Comparison of ENCODE assay signal across 1 cellular context in genomic region chr2:20661028-20661980, GRCh38.
A peak's percentile ranks its signal among the peaks of the same experiment; 100 is the strongest.
TF ChIP-seq lines count a peak whose summit lies in the region.

No MANE protein-coding gene starts in this region.

TF ChIP-seq in K562, 482 proteins besides CTCF, POLR2A, EP300 and RAD21 (continued from another document):
- TF ChIP-seq, protein P1, sequence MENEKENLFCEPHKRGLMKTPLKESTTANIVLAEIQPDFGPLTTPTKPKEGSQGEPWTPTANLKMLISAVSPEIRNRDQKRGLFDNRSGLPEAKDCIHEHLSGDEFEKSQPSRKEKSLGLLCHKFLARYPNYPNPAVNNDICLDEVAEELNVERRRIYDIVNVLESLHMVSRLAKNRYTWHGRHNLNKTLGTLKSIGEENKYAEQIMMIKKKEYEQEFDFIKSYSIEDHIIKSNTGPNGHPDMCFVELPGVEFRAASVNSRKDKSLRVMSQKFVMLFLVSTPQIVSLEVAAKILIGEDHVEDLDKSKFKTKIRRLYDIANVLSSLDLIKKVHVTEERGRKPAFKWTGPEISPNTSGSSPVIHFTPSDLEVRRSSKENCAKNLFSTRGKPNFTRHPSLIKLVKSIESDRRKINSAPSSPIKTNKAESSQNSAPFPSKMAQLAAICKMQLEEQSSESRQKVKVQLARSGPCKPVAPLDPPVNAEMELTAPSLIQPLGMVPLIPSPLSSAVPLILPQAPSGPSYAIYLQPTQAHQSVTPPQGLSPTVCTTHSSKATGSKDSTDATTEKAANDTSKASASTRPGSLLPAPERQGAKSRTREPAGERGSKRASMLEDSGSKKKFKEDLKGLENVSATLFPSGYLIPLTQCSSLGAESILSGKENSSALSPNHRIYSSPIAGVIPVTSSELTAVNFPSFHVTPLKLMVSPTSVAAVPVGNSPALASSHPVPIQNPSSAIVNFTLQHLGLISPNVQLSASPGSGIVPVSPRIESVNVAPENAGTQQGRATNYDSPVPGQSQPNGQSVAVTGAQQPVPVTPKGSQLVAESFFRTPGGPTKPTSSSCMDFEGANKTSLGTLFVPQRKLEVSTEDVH (IDR thresholded peaks at IDR 0.05; ENCODE audit: low read depth, partially characterized antibody): no peak
- TF ChIP-seq RBFOX2 (IDR thresholded peaks at IDR 0.05; ENCODE audit: low read depth, low read length) (no peak), RFX7 (CRISPR knock-in tag; IDR thresholded peaks at IDR 0.05) (no peak), SUPT5H (IDR thresholded peaks at IDR 0.05) (no peak), HOXB6 (CRISPR knock-in tag; IDR thresholded peaks at IDR 0.05; ENCODE audit: borderline replicate concordance) (no peak), STAT5B (CRISPR knock-in tag; IDR thresholded peaks at IDR 0.05) (no peak), E2F1 (CRISPR knock-in tag; IDR thresholded peaks at IDR 0.05) (no peak), CEBPG (CRISPR knock-in tag; IDR thresholded peaks at IDR 0.05) (no peak), CEBPG (tag; conservative IDR thresholded peaks at IDR 0.05 in 1 of 2, IDR thresholded peaks at IDR 0.05 in 1 of 2) (no peak), DMBX1 (CRISPR knock-in tag; IDR thresholded peaks at IDR 0.05; ENCODE audit: borderline replicate concordance) (no peak), SAP30 (IDR thresholded peaks at IDR 0.05; ENCODE audit: borderline replicate concordance, insufficient read depth, low read depth, low read length, poor library complexity, severe bottlenecking) (no peak), SNIP1 (IDR thresholded peaks at IDR 0.05; ENCODE audit: low read depth) (no peak), SMC3 (conservative IDR thresholded peaks at IDR 0.05; ENCODE audit: insufficient read depth, low read depth, low read length) (peak; percentile 96), HDAC8 (tag; IDR thresholded peaks at IDR 0.05) (no peak), ZNF444 (CRISPR knock-in tag; IDR thresholded peaks at IDR 0.05) (no peak), POLR3A (IDR thresholded peaks at IDR 0.05; ENCODE audit: borderline replicate concordance, extremely low read depth, insufficient read depth, insufficient read length) (no peak), NCOA2 (IDR thresholded peaks at IDR 0.05; ENCODE audit: partially characterized antibody in 2 of 2) (no peak), ZBTB26 (CRISPR knock-in tag; IDR thresholded peaks at IDR 0.05) (no peak), TEAD4 (IDR thresholded peaks at IDR 0.05; ENCODE audit: low read length) (no peak), TEAD4 (CRISPR knock-in tag; IDR thresholded peaks at IDR 0.05; ENCODE audit: borderline replicate concordance) (no peak), STAG1 (CRISPR knock-in tag; IDR thresholded peaks at IDR 0.05; ENCODE audit: borderline replicate concordance) (peak; percentile 75; the same call in 1 of the 2 replicates)
- TF ChIP-seq, protein P2, sequence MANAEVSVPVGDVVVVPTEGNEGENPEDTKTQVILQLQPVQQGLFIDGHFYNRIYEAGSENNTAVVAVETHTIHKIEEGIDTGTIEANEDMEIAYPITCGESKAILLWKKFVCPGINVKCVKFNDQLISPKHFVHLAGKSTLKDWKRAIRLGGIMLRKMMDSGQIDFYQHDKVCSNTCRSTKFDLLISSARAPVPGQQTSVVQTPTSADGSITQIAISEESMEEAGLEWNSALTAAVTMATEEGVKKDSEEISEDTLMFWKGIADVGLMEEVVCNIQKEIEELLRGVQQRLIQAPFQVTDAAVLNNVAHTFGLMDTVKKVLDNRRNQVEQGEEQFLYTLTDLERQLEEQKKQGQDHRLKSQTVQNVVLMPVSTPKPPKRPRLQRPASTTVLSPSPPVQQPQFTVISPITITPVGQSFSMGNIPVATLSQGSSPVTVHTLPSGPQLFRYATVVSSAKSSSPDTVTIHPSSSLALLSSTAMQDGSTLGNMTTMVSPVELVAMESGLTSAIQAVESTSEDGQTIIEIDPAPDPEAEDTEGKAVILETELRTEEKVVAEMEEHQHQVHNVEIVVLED (CRISPR knock-in tag; IDR thresholded peaks at IDR 0.05): no peak
- TF ChIP-seq, protein P3, sequence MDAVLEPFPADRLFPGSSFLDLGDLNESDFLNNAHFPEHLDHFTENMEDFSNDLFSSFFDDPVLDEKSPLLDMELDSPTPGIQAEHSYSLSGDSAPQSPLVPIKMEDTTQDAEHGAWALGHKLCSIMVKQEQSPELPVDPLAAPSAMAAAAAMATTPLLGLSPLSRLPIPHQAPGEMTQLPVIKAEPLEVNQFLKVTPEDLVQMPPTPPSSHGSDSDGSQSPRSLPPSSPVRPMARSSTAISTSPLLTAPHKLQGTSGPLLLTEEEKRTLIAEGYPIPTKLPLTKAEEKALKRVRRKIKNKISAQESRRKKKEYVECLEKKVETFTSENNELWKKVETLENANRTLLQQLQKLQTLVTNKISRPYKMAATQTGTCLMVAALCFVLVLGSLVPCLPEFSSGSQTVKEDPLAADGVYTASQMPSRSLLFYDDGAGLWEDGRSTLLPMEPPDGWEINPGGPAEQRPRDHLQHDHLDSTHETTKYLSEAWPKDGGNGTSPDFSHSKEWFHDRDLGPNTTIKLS (IDR thresholded peaks at IDR 0.05; ENCODE audit: borderline replicate concordance, low read depth): no peak
- TF ChIP-seq, protein P4, sequence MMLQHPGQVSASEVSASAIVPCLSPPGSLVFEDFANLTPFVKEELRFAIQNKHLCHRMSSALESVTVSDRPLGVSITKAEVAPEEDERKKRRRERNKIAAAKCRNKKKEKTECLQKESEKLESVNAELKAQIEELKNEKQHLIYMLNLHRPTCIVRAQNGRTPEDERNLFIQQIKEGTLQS (IDR thresholded peaks at IDR 0.05): no peak
- TF ChIP-seq, protein P4 (CRISPR knock-in tag; conservative IDR thresholded peaks at IDR 0.05): no peak; the same call in 1 of the 2 replicates
